8 cellular contexts compared by ENCODE assay signal in genomic region chr1:244461254-244462071, GRCh38. TPM values are rescaled to one million over a fixed set of nuclear protein-coding genes. Genes with fewer than 3 reads are reported as not detected.
DNase-seq lines count a peak whose midpoint lies in the region; ATAC-seq and TF ChIP-seq lines count a peak whose summit lies in the region.

Gene CATSPERE, plus strand, starts transcription at chr1:244461273. Its CDS starts 157 bp downstream, at chr1:244461430.

- TSS peak; percentile 36 for BruUV-seq in Calu3 (replicated peaks; lab: Mats Ljungman, UMichigan)

- CTCF ChIA-PET in Calu3 (lab: Charles Lee) (interaction anchor here (0.7 kb wide), 1 partner anchor 138 kb away, joined by 3 read pairs; no protein-coding TSS in a partner anchor), RWPE1 (lab: Yijun Ruan, JAX) (interaction anchor here (0.7 kb wide), 1 partner anchor 222 kb away, joined by 6 read pairs; no protein-coding TSS in a partner anchor)

- POLR2A ChIA-PET in RWPE1 (lab: Yijun Ruan, JAX; ENCODE audit: low non-redundant PET), result no interaction called here

- peak within 1 kb of the TSS; percentile 63 for H3K4me3 Mint-ChIP-seq in Calu3 (ENCODE audit: low read depth, unreplicated experiment)

- H3K27ac ChIP-seq in HL-60 (replicated peaks) (peak within 1 kb of the TSS; percentile 50), RWPE1 (peak within 1 kb of the TSS; percentile 73), neutrophil (peak within 1 kb of the TSS; percentile 77)

- H3K4me1 ChIP-seq in neutrophil (ENCODE audit: control insufficient read depth in 1 of 2, insufficient read depth in 1 of 2, low read depth in 1 of 2, low read length in 1 of 2), result peaks cover 11 to 12% of the 10 kb centered on the region in 2 experiments

- H3K36me3 Mint-ChIP-seq in Calu3 (ENCODE audit: insufficient read depth, unreplicated experiment), result peaks cover 16% of the 10 kb centered on the region

- TF ChIP-seq CTCF in Calu3 (IDR thresholded peaks at IDR 0.05; ENCODE audit: unreplicated experiment), result no peak
- no peak for TF ChIP-seq CTCF in HL-60 (IDR thresholded peaks at IDR 0.05; ENCODE audit: insufficient read depth, low read length)
- TF ChIP-seq CTCF in RWPE1 (conservative IDR thresholded peaks at IDR 0.05; ENCODE audit: low read depth), result no peak
- no peak for TF ChIP-seq CTCF in neutrophil (IDR thresholded peaks at IDR 0.05)

- H3K4me3 ChIP-seq in HL-60 (replicated peaks; ENCODE audit: insufficient read depth, low read length), result peak within 1 kb of the TSS; percentile 45
- H3K4me3 ChIP-seq in neutrophil (ENCODE audit: low read depth in 1 of 2, low read length in 1 of 2), result peak within 1 kb of the TSS; percentile 80 to 87

- H3K4me1 Mint-ChIP-seq in Calu3 (ENCODE audit: low read depth, unreplicated experiment), result peaks cover 31% of the 10 kb centered on the region

- peak; percentile 98 for ATAC-seq in GM19467 (IDR thresholded peaks at IDR 0.05; ENCODE audit: unreplicated experiment)

- peak; percentile 91 for DNase-seq in Calu3
- peak; percentile 73 to 78 for DNase-seq in HL-60 (ENCODE audit: low read depth in 1 of 2, low spot score in 1 of 2)
- DNase-seq in RWPE1 (ENCODE audit: low spot score), result peak; percentile 69
- peak; percentile 76 for DNase-seq in activated naive CD4-positive, alpha-beta T cell treated with anti-CD3 and anti-CD28 coated beads, Interleukin-2, amount 50 U/mL, for 16 hours
- DNase-seq in globus pallidus (ENCODE audit: low spot score), result peak; percentile 77
- DNase-seq in stromal cell of bone marrow (ENCODE audit: low read depth), result peak; percentile 60

- intact Hi-C loops in Calu3 (cut with micrococcal nuclease; ENCODE audit: unreplicated experiment), result no loop called here

- peaks cover 2% of the 10 kb centered on the region for H3K9me3 Mint-ChIP-seq in Calu3 (ENCODE audit: low read depth, unreplicated experiment)

- H3K27me3 ChIP-seq in HL-60 (ENCODE audit: insufficient read depth, poor library complexity, severe bottlenecking) (no peaks in the 10 kb centered on the region), neutrophil (no peaks in the 10 kb centered on the region)

- peaks cover 3% of the 10 kb centered on the region for H3K36me3 ChIP-seq in neutrophil

- peak within 1 kb of the TSS; percentile 66 for H3K27ac Mint-ChIP-seq in Calu3 (ENCODE audit: unreplicated experiment)

- no peaks in the 10 kb centered on the region for H3K27me3 Mint-ChIP-seq in Calu3 (ENCODE audit: unreplicated experiment)

- H3K9me3 ChIP-seq in neutrophil, result no peaks in the 10 kb centered on the region

RNA-seq across cellular contexts. Expression of gene CATSPERE, which starts in this region (rescaled TPM):
- 0.49 and 1.3 TPM in 2 replicates for total RNA-seq in Calu3 (2022)

Comparison
In these comparisons a context has a peak if more than half of its experiments do, and no peak if none do; other contexts are left out.
1. Peak in every context shown above with its lines: DNase-seq, ATAC-seq, H3K4me3 ChIP-seq and H3K27ac ChIP-seq.